In the genomic region with DNA sequence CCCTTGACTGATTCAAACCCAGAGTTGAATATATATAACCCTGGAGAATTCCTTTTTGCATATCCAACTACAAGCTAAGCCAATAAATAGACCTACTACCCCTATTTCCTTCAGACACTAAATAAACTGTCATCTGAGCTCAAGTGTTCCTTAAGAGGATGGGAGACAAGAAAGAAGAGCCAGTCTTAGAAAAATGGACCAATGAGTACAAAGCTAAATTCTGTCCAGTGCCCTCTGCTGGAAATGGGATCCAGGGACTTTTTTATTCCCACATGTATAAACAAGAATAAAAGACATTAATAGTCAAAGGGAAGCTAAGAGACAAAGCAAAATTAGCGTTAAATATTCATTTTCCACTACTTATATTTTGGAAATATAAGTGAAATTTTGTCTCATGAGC, we compare ENCODE assay signal across 8 cellular contexts. TPM values are rescaled to one million over a fixed set of nuclear protein-coding genes. Genes with fewer than 3 reads are reported as not detected.
DNase-seq lines count a peak whose midpoint lies in the region; ATAC-seq, FAIRE-seq and TF ChIP-seq lines count a peak whose summit lies in the region.

No MANE protein-coding gene starts in this region.

- peak overlapping the region; percentile 67 for H3K27ac Mint-ChIP-seq in activated T-helper 2 cell treated with anti-CD3 and anti-CD28 coated beads, Interferon-gamma antibody, Interleukin-2, Interleukin-4, amounts not matched to agents 10 μg/mL and 5 μg/mL and 100 μg/mL, durations not matched to agents 14 hours and 24 hours and 36 hours
- H3K27ac Mint-ChIP-seq in activated CD4-positive, alpha-beta T cell treated with anti-CD3 and anti-CD28 coated beads, Interleukin-2, amount 10 ng/mL, durations not matched to agents 7 days and 5 days = no peak overlapping the region

- intact Hi-C loops in activated T-helper 2 cell treated with anti-CD3 and anti-CD28 coated beads, Interferon-gamma antibody, Interleukin-2, Interleukin-4, amounts not matched to agents 10 μg/mL and 5 μg/mL and 100 μg/mL, durations not matched to agents 14 hours and 24 hours and 36 hours (cut with micrococcal nuclease) = loop anchor here (10.0 kb wide), 1 partner anchor 933 kb away; the partner anchor contains the start of genes ATP6V1G2, DDX39B and NFKBIL1

- peaks cover 54% of the 10 kb centered on the region for H3K4me1 Mint-ChIP-seq in activated T-helper 2 cell treated with anti-CD3 and anti-CD28 coated beads, Interferon-gamma antibody, Interleukin-2, Interleukin-4, amounts not matched to agents 10 μg/mL and 5 μg/mL and 100 μg/mL, durations not matched to agents 14 hours and 24 hours and 36 hours (ENCODE audit: low read depth)
- H3K4me1 Mint-ChIP-seq in activated CD4-positive, alpha-beta T cell treated with anti-CD3 and anti-CD28 coated beads, Interleukin-2, amount 10 ng/mL, durations not matched to agents 7 days and 5 days = peaks cover 65% of the 10 kb centered on the region

- no peak; the same call in 2 of the 3 replicates for TF ChIP-seq CTCF in A549 (IDR thresholded peaks at IDR 0.05)
- TF ChIP-seq CTCF in GM12864 (IDR thresholded peaks at IDR 0.05; ENCODE audit: low read depth, low read length, missing control alignments) = peak; percentile 2

- ATAC-seq in A549 (no peak), GM19397 (IDR thresholded peaks at IDR 0.05; ENCODE audit: unreplicated experiment) (no peak), GM21619 (IDR thresholded peaks at IDR 0.05; ENCODE audit: unreplicated experiment) (no peak)

- WGBS in A549 (ENCODE audit: missing lambda C conversion rate) = 45% methylated on average over 1 of the region's 1 CpG

- DNase-seq in A549 (ENCODE audit: low read depth in 1 of 2, low spot score in 1 of 2) (peak in 1 of 2 experiments; percentile 39), GM12864 (ENCODE audit: low read depth) (no peak), kidney glomerular epithelial cell (lab: John Stamatoyannopoulos, UW) (peak; percentile 47)
- no peak for DNase-seq in activated T-helper 2 cell treated with anti-CD3 and anti-CD28 coated beads, Interferon-gamma antibody, Interleukin-2, Interleukin-4, amounts not matched to agents 10 μg/mL and 5 μg/mL and 100 μg/mL, durations not matched to agents 14 hours and 24 hours and 36 hours (ENCODE audit: low spot score)
- no peak for DNase-seq in stimulated activated CD4-positive, alpha-beta T cell treated with anti-CD3 and anti-CD28 coated beads, Interleukin-2, amount 100 ng/mL, for 24 hours
- no peak for DNase-seq in activated CD4-positive, alpha-beta T cell treated with anti-CD3 and anti-CD28 coated beads, Interleukin-2, amount 10 ng/mL, durations not matched to agents 7 days and 5 days

- H3K9me3 ChIP-seq in A549 = no peaks in the 10 kb centered on the region

- H3K4me3 Mint-ChIP-seq in activated T-helper 2 cell treated with anti-CD3 and anti-CD28 coated beads, Interferon-gamma antibody, Interleukin-2, Interleukin-4, amounts not matched to agents 10 μg/mL and 5 μg/mL and 100 μg/mL, durations not matched to agents 14 hours and 24 hours and 36 hours (ENCODE audit: low read depth) = no peak overlapping the region
- H3K4me3 Mint-ChIP-seq in activated CD4-positive, alpha-beta T cell treated with anti-CD3 and anti-CD28 coated beads, Interleukin-2, amount 10 ng/mL, durations not matched to agents 7 days and 5 days = no peak overlapping the region

- H3K9me3 Mint-ChIP-seq in activated T-helper 2 cell treated with anti-CD3 and anti-CD28 coated beads, Interferon-gamma antibody, Interleukin-2, Interleukin-4, amounts not matched to agents 10 μg/mL and 5 μg/mL and 100 μg/mL, durations not matched to agents 14 hours and 24 hours and 36 hours = no peaks in the 10 kb centered on the region
- H3K9me3 Mint-ChIP-seq in activated CD4-positive, alpha-beta T cell treated with anti-CD3 and anti-CD28 coated beads, Interleukin-2, amount 10 ng/mL, durations not matched to agents 7 days and 5 days = no peaks in the 10 kb centered on the region

- POLR2A ChIA-PET in A549 (lab: Yijun Ruan, JAX) = interaction anchor here (1.8 to 3.0 kb wide), 4 partner anchors 12 to 67 kb away, joined by 4 to 15 read pairs (median 10); partner anchors contain the start of gene ABCF1
- POLR2A ChIA-PET in activated CD4-positive, alpha-beta T cell treated with anti-CD3 and anti-CD28 coated beads, Interleukin-2, amount 10 ng/mL, durations not matched to agents 7 days and 5 days (lab: Charles Lee) = no interaction called here

- H3K4me3 ChIP-seq in A549 (no peak overlapping the region), GM12864 (ENCODE audit: low read depth, low read length) (no peak overlapping the region)

- no peak for TF ChIP-seq EP300 in A549 (IDR thresholded peaks at IDR 0.05)

- no peak for FAIRE-seq in A549 (lab: Jason Lieb, UNC)

- TF ChIP-seq POLR2A in A549 (IDR thresholded peaks at IDR 0.05; ENCODE audit: low read length) = no peak

- peaks cover 95% of the 10 kb centered on the region for H3K36me3 Mint-ChIP-seq in activated T-helper 2 cell treated with anti-CD3 and anti-CD28 coated beads, Interferon-gamma antibody, Interleukin-2, Interleukin-4, amounts not matched to agents 10 μg/mL and 5 μg/mL and 100 μg/mL, durations not matched to agents 14 hours and 24 hours and 36 hours (ENCODE audit: low read depth)
- H3K36me3 Mint-ChIP-seq in activated CD4-positive, alpha-beta T cell treated with anti-CD3 and anti-CD28 coated beads, Interleukin-2, amount 10 ng/mL, durations not matched to agents 7 days and 5 days (ENCODE audit: low read depth) = peaks cover 83% of the 10 kb centered on the region

- H3K4me2 ChIP-seq in A549 = peak overlapping the region; percentile 100; the same call in 1 of the 3 replicates

- peaks cover 33% of the 10 kb centered on the region for H3K4me1 ChIP-seq in A549

- CTCF ChIA-PET in A549 (lab: Yijun Ruan, JAX) = interaction anchor here (0.9 to 3.7 kb wide), 4 partner anchors 8 to 129 kb away, joined by 3 to 16 read pairs (median 5); no protein-coding TSS in a partner anchor
- CTCF ChIA-PET in activated CD4-positive, alpha-beta T cell treated with anti-CD3 and anti-CD28 coated beads, Interleukin-2, amount 10 ng/mL, durations not matched to agents 7 days and 5 days (lab: Charles Lee) = interaction anchor here (1.2 to 3.3 kb wide), 9 partner anchors 11 to 131 kb away, joined by 3 to 18 read pairs (median 5); no protein-coding TSS in a partner anchor

- TF ChIP-seq RAD21 in A549 (conservative IDR thresholded peaks at IDR 0.05 in 1 of 2, IDR thresholded peaks at IDR 0.05 in 1 of 2) = no peak

- no peak overlapping the region for H3K27ac ChIP-seq in A549

- peaks cover 2% of the 10 kb centered on the region for H3K27me3 Mint-ChIP-seq in activated T-helper 2 cell treated with anti-CD3 and anti-CD28 coated beads, Interferon-gamma antibody, Interleukin-2, Interleukin-4, amounts not matched to agents 10 μg/mL and 5 μg/mL and 100 μg/mL, durations not matched to agents 14 hours and 24 hours and 36 hours (ENCODE audit: low read depth)
- H3K27me3 Mint-ChIP-seq in activated CD4-positive, alpha-beta T cell treated with anti-CD3 and anti-CD28 coated beads, Interleukin-2, amount 10 ng/mL, durations not matched to agents 7 days and 5 days = peaks cover 2% of the 10 kb centered on the region

RNA-seq across cellular contexts. Expression of gene PPP1R10, which starts 4.8 kb away (rescaled TPM):
- polyA plus RNA-seq in A549 (2011; rRNA removed) (33.3 and 37.6 TPM in 2 replicates), A549 (2017; fragmentation: RNase III; extraction: RNeasy Plus Mini Kit Qiagen cat#74134 plus additional on column Dnase treatment) (25.2 to 28.4 TPM (median 26.4 TPM) in 3 replicates)
- polyA plus RNA-seq in A549 (2012; cell fraction: cytosol; rRNA removed) = 15.1 and 17.9 TPM in 2 replicates
- polyA plus RNA-seq in A549 (2012; cell fraction: nucleus; rRNA removed) = 44.4 and 44.5 TPM in 2 replicates
- 58.0 and 128 TPM in 2 replicates for polyA minus RNA-seq in A549 (2011; rRNA and poly(A)+ RNA removed)
- 96.7 and 102 TPM in 2 replicates for total RNA-seq in activated T-helper 2 cell treated with anti-CD3 and anti-CD28 coated beads, Interferon-gamma antibody, Interleukin-2, Interleukin-4, amounts not matched to agents 10 μg/mL and 5 μg/mL and 100 μg/mL, durations not matched to agents 14 hours and 24 hours and 36 hours
- 100 to 1,000 TPM in 1 of 2 experiments, 10 to 100 TPM in 1; 99.1 to 117 TPM for total RNA-seq in activated CD4-positive, alpha-beta T cell treated with anti-CD3 and anti-CD28 coated beads, Interleukin-2, amount 10 ng/mL, durations not matched to agents 7 days and 5 days

RNA-seq across cellular contexts. Expression of gene MRPS18B, which starts 5.4 kb away (rescaled TPM):
- polyA plus RNA-seq in A549 (2011; rRNA removed) = 91.1 and 97.3 TPM in 2 replicates
- polyA plus RNA-seq in A549 (2012; cell fraction: cytosol; rRNA removed) = 82.9 and 109 TPM in 2 replicates
- 43.7 and 51.4 TPM in 2 replicates for polyA plus RNA-seq in A549 (2012; cell fraction: nucleus; rRNA removed)
- polyA plus RNA-seq in A549 (2017; fragmentation: RNase III; extraction: RNeasy Plus Mini Kit Qiagen cat#74134 plus additional on column Dnase treatment) = 83.6 to 104 TPM (median 85.3 TPM) in 3 replicates
- polyA minus RNA-seq in A549 (2011; rRNA and poly(A)+ RNA removed) = 73.2 and 79.0 TPM in 2 replicates
- total RNA-seq in activated T-helper 2 cell treated with anti-CD3 and anti-CD28 coated beads, Interferon-gamma antibody, Interleukin-2, Interleukin-4, amounts not matched to agents 10 μg/mL and 5 μg/mL and 100 μg/mL, durations not matched to agents 14 hours and 24 hours and 36 hours = 71.9 and 74.9 TPM in 2 replicates
- 10 to 100 TPM; 41.4 to 44.4 TPM for total RNA-seq in activated CD4-positive, alpha-beta T cell treated with anti-CD3 and anti-CD28 coated beads, Interleukin-2, amount 10 ng/mL, durations not matched to agents 7 days and 5 days

RNA-seq across cellular contexts. Expression of gene ATAT1, which starts 14.5 kb away (rescaled TPM):
- polyA plus RNA-seq in A549 (2011; rRNA removed) = 7.4 and 9.3 TPM in 2 replicates
- 8.0 and 9.3 TPM in 2 replicates for polyA plus RNA-seq in A549 (2012; cell fraction: cytosol; rRNA removed)
- polyA plus RNA-seq in A549 (2012; cell fraction: nucleus; rRNA removed) = 16.6 and 20.6 TPM in 2 replicates
- polyA plus RNA-seq in A549 (2017; fragmentation: RNase III; extraction: RNeasy Plus Mini Kit Qiagen cat#74134 plus additional on column Dnase treatment) = 8.6 to 9.3 TPM (median 8.6 TPM) in 3 replicates
- polyA minus RNA-seq in A549 (2011; rRNA and poly(A)+ RNA removed) = 5.5 and 10.0 TPM in 2 replicates
- total RNA-seq in activated T-helper 2 cell treated with anti-CD3 and anti-CD28 coated beads, Interferon-gamma antibody, Interleukin-2, Interleukin-4, amounts not matched to agents 10 μg/mL and 5 μg/mL and 100 μg/mL, durations not matched to agents 14 hours and 24 hours and 36 hours = 11.8 and 13.9 TPM in 2 replicates
- total RNA-seq in activated CD4-positive, alpha-beta T cell treated with anti-CD3 and anti-CD28 coated beads, Interleukin-2, amount 10 ng/mL, durations not matched to agents 7 days and 5 days = 1 to 10 TPM; 8.3 to 9.7 TPM

RNA-seq across cellular contexts. Expression of gene C6orf136, which starts 34.7 kb away (rescaled TPM):
- polyA plus RNA-seq in A549 (2011; rRNA removed) (7.5 and 9.2 TPM in 2 replicates), A549 (2017; fragmentation: RNase III; extraction: RNeasy Plus Mini Kit Qiagen cat#74134 plus additional on column Dnase treatment) (11.4 to 12.6 TPM (median 11.7 TPM) in 3 replicates)
- polyA plus RNA-seq in A549 (2012; cell fraction: cytosol; rRNA removed) = 15.7 and 16.9 TPM in 2 replicates
- 30.3 and 36.4 TPM in 2 replicates for polyA plus RNA-seq in A549 (2012; cell fraction: nucleus; rRNA removed)
- 11.7 and 15.0 TPM in 2 replicates for polyA minus RNA-seq in A549 (2011; rRNA and poly(A)+ RNA removed)
- 23.1 and 28.2 TPM in 2 replicates for total RNA-seq in activated T-helper 2 cell treated with anti-CD3 and anti-CD28 coated beads, Interferon-gamma antibody, Interleukin-2, Interleukin-4, amounts not matched to agents 10 μg/mL and 5 μg/mL and 100 μg/mL, durations not matched to agents 14 hours and 24 hours and 36 hours
- 10 to 100 TPM; 23.2 to 23.9 TPM for total RNA-seq in activated CD4-positive, alpha-beta T cell treated with anti-CD3 and anti-CD28 coated beads, Interleukin-2, amount 10 ng/mL, durations not matched to agents 7 days and 5 days

RNA-seq across cellular contexts. Expression of gene ABCF1, which starts 41.0 kb away (rescaled TPM):
- 30.2 and 31.0 TPM in 2 replicates for polyA plus RNA-seq in A549 (2011; rRNA removed)
- 34.1 and 35.6 TPM in 2 replicates for polyA plus RNA-seq in A549 (2012; cell fraction: cytosol; rRNA removed)
- polyA plus RNA-seq in A549 (2012; cell fraction: nucleus; rRNA removed) = 54.0 and 59.5 TPM in 2 replicates
- 71.3 to 73.3 TPM (median 72.0 TPM) in 3 replicates for polyA plus RNA-seq in A549 (2017; fragmentation: RNase III; extraction: RNeasy Plus Mini Kit Qiagen cat#74134 plus additional on column Dnase treatment)
- polyA minus RNA-seq in A549 (2011; rRNA and poly(A)+ RNA removed) = 62.5 and 64.1 TPM in 2 replicates
- 102 and 112 TPM in 2 replicates for total RNA-seq in activated T-helper 2 cell treated with anti-CD3 and anti-CD28 coated beads, Interferon-gamma antibody, Interleukin-2, Interleukin-4, amounts not matched to agents 10 μg/mL and 5 μg/mL and 100 μg/mL, durations not matched to agents 14 hours and 24 hours and 36 hours
- total RNA-seq in activated CD4-positive, alpha-beta T cell treated with anti-CD3 and anti-CD28 coated beads, Interleukin-2, amount 10 ng/mL, durations not matched to agents 7 days and 5 days = 10 to 100 TPM; 72.2 to 78.0 TPM
